17 cellular contexts compared by ENCODE assay signal in genomic region chr14:76377675-76378074, GRCh38. TPM values are rescaled to one million over a fixed set of nuclear protein-coding genes. Genes with fewer than 3 reads are reported as not detected.
DNase-seq lines count a peak whose midpoint lies in the region; ATAC-seq and TF ChIP-seq lines count a peak whose summit lies in the region.
"Had no signal": no experiment of that assay in that cellular context is flagged by ENCODE, and none has a peak within 500 bp of the region (broad histone marks: within the 10 kb centered on the region; RNA-seq: fewer than 3 reads in every experiment).

No MANE protein-coding gene starts in this region.

- H3K27ac Mint-ChIP-seq in glutamatergic neuron (ENCODE audit: unreplicated experiment), result peak overlapping the region; percentile 28
- H3K27ac Mint-ChIP-seq in naive thymus-derived CD4-positive, alpha-beta T cell, result no peak overlapping the region
- H3K27ac Mint-ChIP-seq: stimulated activated naive CD8-positive, alpha-beta T cell treated with anti-CD3 and anti-CD28 coated beads, Interleukin-15, Interleukin-2, amounts not matched to agents 100 ng/mL and 50 ng/mL, for 24 hours had no signal

- CTCF ChIA-PET in naive thymus-derived CD4-positive, alpha-beta T cell (lab: Charles Lee), result no interaction called here

- H3K4me3 Mint-ChIP-seq in glutamatergic neuron (ENCODE audit: unreplicated experiment), result peak overlapping the region; percentile 93
- no peak overlapping the region for H3K4me3 Mint-ChIP-seq in naive thymus-derived CD4-positive, alpha-beta T cell
- H3K4me3 Mint-ChIP-seq: stimulated activated naive CD8-positive, alpha-beta T cell treated with anti-CD3 and anti-CD28 coated beads, Interleukin-15, Interleukin-2, amounts not matched to agents 100 ng/mL and 50 ng/mL, for 24 hours had no signal

- peaks cover 88% of the 10 kb centered on the region for H3K27me3 ChIP-seq in HUES64 (ENCODE audit: insufficient read depth, low read length)
- H3K27me3 ChIP-seq in brain microvascular endothelial cell (replicated peaks), result peaks cover 47% of the 10 kb centered on the region
- H3K27me3 ChIP-seq in naive thymus-derived CD4-positive, alpha-beta T cell (ENCODE audit: control insufficient read depth in 2 of 2, insufficient read depth in 2 of 2, low read length in 2 of 2), result no peaks in the 10 kb centered on the region

- TF ChIP-seq CTCF in glutamatergic neuron (IDR thresholded peaks at IDR 0.05; ENCODE audit: partially characterized antibody, unreplicated experiment), result no peak
- TF ChIP-seq CTCF in brain microvascular endothelial cell (IDR thresholded peaks at IDR 0.05; ENCODE audit: low read depth, low read length, missing control alignments), result no peak

- WGBS in HUES64, result 15% methylated on average over 6 of the region's 6 CpGs

- H3K4me3 ChIP-seq in HUES64 (ENCODE audit: low read length) (peak overlapping the region; percentile 72), brain microvascular endothelial cell (ENCODE audit: low read depth, low read length) (no peak overlapping the region)
- no peak overlapping the region for H3K4me3 ChIP-seq in naive thymus-derived CD4-positive, alpha-beta T cell (ENCODE audit: low read length)
- H3K4me3 ChIP-seq: SJSA1 had no signal

- H3K27ac ChIP-seq in HUES64 (ENCODE audit: low read depth, low read length), result no peak overlapping the region
- H3K27ac ChIP-seq in brain microvascular endothelial cell, result no peak overlapping the region
- no peak overlapping the region for H3K27ac ChIP-seq in naive thymus-derived CD4-positive, alpha-beta T cell (ENCODE audit: low read depth, low read length)
- H3K27ac ChIP-seq: SJSA1 had no signal

- ATAC-seq in GM21360 (IDR thresholded peaks at IDR 0.05; ENCODE audit: unreplicated experiment), result no peak
- ATAC-seq in naive thymus-derived CD4-positive, alpha-beta T cell, result no peak
- ATAC-seq: sciatic nerve had no signal

- H3K9ac ChIP-seq in ES-I3 (ENCODE audit: low read depth, low read length) (peak overlapping the region; percentile 52; the same call in 1 of the 2 replicates), HUES64 (ENCODE audit: low read depth, low read length) (no peak overlapping the region)

- DNase-seq in glutamatergic neuron, result no peak
- DNase-seq in posterior vena cava (ENCODE audit: low spot score), result peak; percentile 58
- DNase-seq in brain microvascular endothelial cell, result no peak
- DNase-seq in naive thymus-derived CD4-positive, alpha-beta T cell, result no peak
- DNase-seq: activated CD4-positive, CD25-positive, alpha-beta regulatory T cell treated with anti-CD3 and anti-CD28 coated beads, Interleukin-2, amount 50 U/mL, for 72 hours; amygdala; cerebellar nuclear complex; GF-D8; midbrain; NCI-H1694; NCI-H2227 treated with DMSO at 0.1 percent for 48 hours had no signal

- POLR2A ChIA-PET in naive thymus-derived CD4-positive, alpha-beta T cell (lab: Charles Lee), result no interaction called here

- intact Hi-C loops in posterior vena cava (cut with DNase I), result no loop called here
- intact Hi-C loops in naive thymus-derived CD4-positive, alpha-beta T cell (cut with micrococcal nuclease), result no loop called here

- H3K9me3 ChIP-seq in ES-I3 (ENCODE audit: control insufficient read depth, insufficient read depth, low read length), result no peaks in the 10 kb centered on the region
- H3K9me3 ChIP-seq in HUES64 (ENCODE audit: insufficient read depth, low read depth, low read length), result no peaks in the 10 kb centered on the region
- H3K9me3 ChIP-seq in naive thymus-derived CD4-positive, alpha-beta T cell (ENCODE audit: control insufficient read depth in 2 of 3, low read length in 3 of 3), result no peaks in the 10 kb centered on the region
- H3K9me3 ChIP-seq: SJSA1 had no signal

- peaks cover 21% of the 10 kb centered on the region for H3K27me3 Mint-ChIP-seq in glutamatergic neuron (ENCODE audit: unreplicated experiment)
- peaks cover 61 to 78% (median 72%) of the 10 kb centered on the region in 5 donors for H3K27me3 Mint-ChIP-seq in naive thymus-derived CD4-positive, alpha-beta T cell

- no peaks in the 10 kb centered on the region for H3K36me3 Mint-ChIP-seq in glutamatergic neuron (ENCODE audit: unreplicated experiment)
- H3K36me3 Mint-ChIP-seq in naive thymus-derived CD4-positive, alpha-beta T cell, result no peaks in the 10 kb centered on the region

- H3K4me1 Mint-ChIP-seq in glutamatergic neuron (ENCODE audit: low read depth, unreplicated experiment), result peaks cover 46% of the 10 kb centered on the region
- H3K4me1 Mint-ChIP-seq in naive thymus-derived CD4-positive, alpha-beta T cell, result peaks cover 0 to 8% (median 3%) of the 10 kb centered on the region in 7 donors

- in situ Hi-C loops in brain microvascular endothelial cell (cut with HindIII; ENCODE audit: low pct_ligation_motif_present, low sequenced_read_pairs), result no loop called here

- peaks cover 8% of the 10 kb centered on the region for H3K9me3 Mint-ChIP-seq in glutamatergic neuron (ENCODE audit: unreplicated experiment)
- peaks cover 0 to 1% (median 0%) of the 10 kb centered on the region in 11 donors for H3K9me3 Mint-ChIP-seq in naive thymus-derived CD4-positive, alpha-beta T cell
- H3K9me3 Mint-ChIP-seq: stimulated activated naive CD8-positive, alpha-beta T cell treated with anti-CD3 and anti-CD28 coated beads, Interleukin-15, Interleukin-2, amounts not matched to agents 100 ng/mL and 50 ng/mL, for 24 hours had no signal

- H3K36me3 ChIP-seq in ES-I3 (ENCODE audit: insufficient read depth, low read length), result no peaks in the 10 kb centered on the region
- no peaks in the 10 kb centered on the region for H3K36me3 ChIP-seq in HUES64 (ENCODE audit: insufficient read depth, low read length)
- H3K36me3 ChIP-seq in brain microvascular endothelial cell (replicated peaks), result no peaks in the 10 kb centered on the region
- H3K36me3 ChIP-seq in naive thymus-derived CD4-positive, alpha-beta T cell (ENCODE audit: control insufficient read depth in 2 of 3, insufficient read depth in 3 of 3, low read length in 3 of 3), result no peaks in the 10 kb centered on the region
- H3K36me3 ChIP-seq: SJSA1 had no signal

- H3K4me1 ChIP-seq in ES-I3 (ENCODE audit: insufficient read depth, low read length), result peaks cover 5% of the 10 kb centered on the region; the same call in 1 of the 2 replicates
- H3K4me1 ChIP-seq in HUES64 (ENCODE audit: insufficient read depth, low read length), result peaks cover 6% of the 10 kb centered on the region; the same call in 1 of the 2 replicates
- H3K4me1 ChIP-seq in naive thymus-derived CD4-positive, alpha-beta T cell (ENCODE audit: control insufficient read depth in 2 of 2, insufficient read depth in 2 of 2, low read length in 2 of 2), result no peaks in the 10 kb centered on the region
- H3K4me1 ChIP-seq: SJSA1 had no signal

RNA-seq across cellular contexts. Expression of gene ESRRB, which starts 1.7 kb away (rescaled TPM):
- 0.35 TPM for polyA plus RNA-seq in HUES64 (2013, experiment 1 of 2)
- 0.57 TPM for polyA plus RNA-seq in HUES64 (2013, experiment 2 of 2)
- 1.7 TPM for total RNA-seq in glutamatergic neuron (ENCODE audit: unreplicated experiment)
- under 1 TPM; 0.60 to 0.95 TPM for total RNA-seq in posterior vena cava
- total RNA-seq in naive thymus-derived CD4-positive, alpha-beta T cell, result under 1 TPM in 2 of 5 experiments, not detected in 3; 0.20 to 0.48 TPM
- under 1 TPM in 1 of 2 donors, not detected in 1; 0.16 TPM for polyA plus RNA-seq in naive thymus-derived CD4-positive, alpha-beta T cell
